In genomic region chr12:89947437-89948265, GRCh38 we compare ENCODE assay signal across 8 cellular contexts.
A peak's percentile ranks its signal among the peaks of the same experiment; 100 is the strongest.
DNase-seq lines count a peak whose midpoint lies in the region; ATAC-seq and TF ChIP-seq lines count a peak whose summit lies in the region.

No MANE protein-coding gene starts in this region.

- H3K9me3 Mint-ChIP-seq in MCF 10A (ENCODE audit: unreplicated experiment) (no peaks in the 10 kb centered on the region), glutamatergic neuron (ENCODE audit: unreplicated experiment) (no peaks in the 10 kb centered on the region)

- no peak for TF ChIP-seq EP300 in upper lobe of left lung (IDR thresholded peaks at IDR 0.05)

- H3K4me1 Mint-ChIP-seq in MCF 10A (ENCODE audit: insufficient read depth, unreplicated experiment) (peaks cover 51% of the 10 kb centered on the region), glutamatergic neuron (ENCODE audit: low read depth, unreplicated experiment) (no peaks in the 10 kb centered on the region)

- peak; percentile 84 for DNase-seq in MCF 10A (ENCODE audit: unreplicated experiment)
- no peak for DNase-seq in breast epithelium (ENCODE audit: low spot score in 2 of 2)
- peak; percentile 99 for DNase-seq in amniotic epithelial cell (ENCODE audit: low read depth)
- DNase-seq in left colon = no peak
- no peak for DNase-seq in upper lobe of left lung
- no peak for DNase-seq in glutamatergic neuron
- DNase-seq in NCI-H526 (lab: John Stamatoyannopoulos, UW) = no peak

- BruUV-seq in MCF 10A (replicated peaks; lab: Mats Ljungman, UMichigan) = TSS peak; percentile 84

- H3K36me3 Mint-ChIP-seq in MCF 10A (ENCODE audit: insufficient read depth, unreplicated experiment) = no peaks in the 10 kb centered on the region
- no peaks in the 10 kb centered on the region for H3K36me3 Mint-ChIP-seq in glutamatergic neuron (ENCODE audit: unreplicated experiment)

- POLR2A ChIA-PET in MCF 10A (lab: Yijun Ruan, JAX) = interaction anchor here (0.6 to 4.8 kb wide), 8 partner anchors 11 to 261 kb away, joined by 3 to 37 read pairs (median 5); partner anchors contain the start of gene ATP2B1

- H3K27me3 ChIP-seq in breast epithelium (no peaks in the 10 kb centered on the region), upper lobe of left lung (no peaks in the 10 kb centered on the region)

- H3K27me3 Mint-ChIP-seq in MCF 10A (ENCODE audit: insufficient read depth, unreplicated experiment) (no peaks in the 10 kb centered on the region), glutamatergic neuron (ENCODE audit: unreplicated experiment) (no peaks in the 10 kb centered on the region)

- ATAC-seq in left colon (peak; percentile 16), upper lobe of left lung (ENCODE audit: low FRiP score in 2 of 2) (peak; percentile 61 to 81), GM19395 (IDR thresholded peaks at IDR 0.05; ENCODE audit: unreplicated experiment) (no peak)

- intact Hi-C loops in MCF 10A (cut with micrococcal nuclease) (loop anchor here (1.0 to 5.0 kb wide), 5 partner anchors 53 to 405 kb away; no protein-coding TSS in a partner anchor), breast epithelium (cut with DNase I; ENCODE audit: low total_unique reads) (no loop called here), left colon (cut with DNase I, micrococcal nuclease) (no loop called here)

- WGBS in upper lobe of left lung, 2 donors = 33% methylated on average over 5 of the region's 5 CpGs

- H3K27ac ChIP-seq in breast epithelium (no peak overlapping the region), upper lobe of left lung (peak overlapping the region in 3 of 4 donors; percentile 1 to 41 (median 32))

- peak overlapping the region; percentile 93 for H3K27ac Mint-ChIP-seq in MCF 10A (ENCODE audit: low read depth, unreplicated experiment)
- no peak overlapping the region for H3K27ac Mint-ChIP-seq in glutamatergic neuron (ENCODE audit: unreplicated experiment)

- H3K4me3 ChIP-seq in breast epithelium = peak overlapping the region in 1 of 3 donors; percentile 7
- H3K4me3 ChIP-seq in upper lobe of left lung = no peak overlapping the region

- TF ChIP-seq POLR2A in breast epithelium (IDR thresholded peaks at IDR 0.05) = no peak
- TF ChIP-seq POLR2A in upper lobe of left lung (IDR thresholded peaks at IDR 0.05) = no peak

- H3K9me3 ChIP-seq in breast epithelium = no peaks in the 10 kb centered on the region
- no peaks in the 10 kb centered on the region for H3K9me3 ChIP-seq in upper lobe of left lung

- H3K4me1 ChIP-seq in breast epithelium (no peaks in the 10 kb centered on the region), upper lobe of left lung (peaks cover 10 to 38% (median 14%) of the 10 kb centered on the region in 4 donors)

- peak overlapping the region; percentile 57 for H3K4me3 Mint-ChIP-seq in MCF 10A (ENCODE audit: unreplicated experiment)
- no peak overlapping the region for H3K4me3 Mint-ChIP-seq in glutamatergic neuron (ENCODE audit: unreplicated experiment)

- CTCF ChIA-PET in MCF 10A (lab: Yijun Ruan, JAX) = interaction anchor here (0.6 to 1.2 kb wide), 3 partner anchors 18 to 187 kb away, joined by 3 to 4 read pairs (median 3); no protein-coding TSS in a partner anchor

- H3K36me3 ChIP-seq in breast epithelium (no peaks in the 10 kb centered on the region), upper lobe of left lung (no peaks in the 10 kb centered on the region)

- no peak for TF ChIP-seq CTCF in MCF 10A (IDR thresholded peaks at IDR 0.05; ENCODE audit: unreplicated experiment)
- no peak for TF ChIP-seq CTCF in breast epithelium (IDR thresholded peaks at IDR 0.05)
- TF ChIP-seq CTCF in upper lobe of left lung (IDR thresholded peaks at IDR 0.05) = no peak
- TF ChIP-seq CTCF in glutamatergic neuron (IDR thresholded peaks at IDR 0.05; ENCODE audit: partially characterized antibody, unreplicated experiment) = no peak

Comparison
In these comparisons a context has a peak if more than half of its experiments do, and no peak if none do; other contexts are left out.
1. DNase-seq: peak in MCF 10A (single experiment) and amniotic epithelial cell (single experiment); none in breast epithelium (0 of 2), left colon (0 of 2), upper lobe of left lung (0 of 2), glutamatergic neuron (single experiment) and NCI-H526 (0 of 2).
2. H3K27ac ChIP-seq: peak in upper lobe of left lung (3 of 4); none in breast epithelium (0 of 2).